1 cellular context compared by ENCODE assay signal in genomic region chr1:31866450-31866801, GRCh38.
TF ChIP-seq lines count a peak whose summit lies in the region.

No MANE protein-coding gene starts in this region.

TF ChIP-seq in GM12878, 131 proteins besides CTCF, POLR2A, EP300 and RAD21:
- TF ChIP-seq, protein P1, sequence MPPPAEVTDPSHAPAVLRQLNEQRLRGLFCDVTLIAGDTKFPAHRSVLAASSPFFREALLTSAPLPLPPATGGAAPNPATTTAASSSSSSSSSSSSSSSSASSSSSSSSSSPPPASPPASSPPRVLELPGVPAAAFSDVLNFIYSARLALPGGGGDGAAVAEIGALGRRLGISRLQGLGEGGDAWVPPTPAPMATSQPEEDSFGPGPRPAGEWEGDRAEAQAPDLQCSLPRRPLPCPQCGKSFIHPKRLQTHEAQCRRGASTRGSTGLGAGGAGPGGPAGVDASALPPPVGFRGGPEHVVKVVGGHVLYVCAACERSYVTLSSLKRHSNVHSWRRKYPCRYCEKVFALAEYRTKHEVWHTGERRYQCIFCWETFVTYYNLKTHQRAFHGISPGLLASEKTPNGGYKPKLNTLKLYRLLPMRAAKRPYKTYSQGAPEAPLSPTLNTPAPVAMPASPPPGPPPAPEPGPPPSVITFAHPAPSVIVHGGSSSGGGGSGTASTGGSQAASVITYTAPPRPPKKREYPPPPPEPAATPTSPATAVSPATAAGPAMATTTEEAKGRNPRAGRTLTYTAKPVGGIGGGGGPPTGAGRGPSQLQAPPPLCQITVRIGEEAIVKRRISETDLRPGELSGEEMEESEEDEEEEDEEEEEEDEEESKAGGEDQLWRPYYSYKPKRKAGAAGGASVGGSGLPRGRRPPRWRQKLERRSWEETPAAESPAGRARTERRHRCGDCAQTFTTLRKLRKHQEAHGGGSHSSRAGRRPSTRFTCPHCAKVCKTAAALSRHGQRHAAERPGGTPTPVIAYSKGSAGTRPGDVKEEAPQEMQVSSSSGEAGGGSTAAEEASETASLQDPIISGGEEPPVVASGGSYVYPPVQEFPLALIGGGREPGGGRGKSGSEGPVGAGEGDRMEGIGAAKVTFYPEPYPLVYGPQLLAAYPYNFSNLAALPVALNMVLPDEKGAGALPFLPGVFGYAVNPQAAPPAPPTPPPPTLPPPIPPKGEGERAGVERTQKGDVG (CRISPR knock-in tag; IDR thresholded peaks at IDR 0.05) = no peak
- TF ChIP-seq PML (IDR thresholded peaks at IDR 0.05; ENCODE audit: low read length) = peak; percentile 45; the same call in 1 of the 2 replicates
- TF ChIP-seq CBX5 (IDR thresholded peaks at IDR 0.05; ENCODE audit: low read depth) = 0 out of 2 replicates have a peak, but pooled peaks have one; percentile 38
- TF ChIP-seq BCL11A (IDR thresholded peaks at IDR 0.05; ENCODE audit: low read depth, low read length) = peak; percentile 94
- peak; percentile 90 for TF ChIP-seq RUNX3 (IDR thresholded peaks at IDR 0.05; ENCODE audit: low read length)
- no peak for TF ChIP-seq KDM1A (IDR thresholded peaks at IDR 0.05; ENCODE audit: borderline replicate concordance)
- peak; percentile 94 for TF ChIP-seq EED (IDR thresholded peaks at IDR 0.05; ENCODE audit: low read depth)
- TF ChIP-seq ZBED1 (IDR thresholded peaks at IDR 0.05; ENCODE audit: borderline replicate concordance) = peak; percentile 88; the same call in 1 of the 2 replicates
- TF ChIP-seq RB1 (IDR thresholded peaks at IDR 0.05; ENCODE audit: borderline replicate concordance) = no peak
- 0 out of 2 replicates have a peak, but pooled peaks have one; percentile 63 for TF ChIP-seq MEF2A (IDR thresholded peaks at IDR 0.05; ENCODE audit: insufficient read depth, low read depth, low read length)
- peak; percentile 95 for TF ChIP-seq IRF4 (IDR thresholded peaks at IDR 0.05; ENCODE audit: low read depth, low read length)
- TF ChIP-seq, protein P2, sequence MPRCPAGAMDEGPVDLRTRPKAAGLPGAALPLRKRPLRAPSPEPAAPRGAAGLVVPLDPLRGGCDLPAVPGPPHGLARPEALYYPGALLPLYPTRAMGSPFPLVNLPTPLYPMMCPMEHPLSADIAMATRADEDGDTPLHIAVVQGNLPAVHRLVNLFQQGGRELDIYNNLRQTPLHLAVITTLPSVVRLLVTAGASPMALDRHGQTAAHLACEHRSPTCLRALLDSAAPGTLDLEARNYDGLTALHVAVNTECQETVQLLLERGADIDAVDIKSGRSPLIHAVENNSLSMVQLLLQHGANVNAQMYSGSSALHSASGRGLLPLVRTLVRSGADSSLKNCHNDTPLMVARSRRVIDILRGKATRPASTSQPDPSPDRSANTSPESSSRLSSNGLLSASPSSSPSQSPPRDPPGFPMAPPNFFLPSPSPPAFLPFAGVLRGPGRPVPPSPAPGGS (IDR thresholded peaks at IDR 0.05; ENCODE audit: borderline replicate concordance, insufficient read depth, low read depth, low read length, poor library complexity, severe bottlenecking) = peak; percentile 33
- TF ChIP-seq SREBF1 (IDR thresholded peaks at IDR 0.05; ENCODE audit: low read length) = peak; percentile 76
- peak; percentile 8; the same call in 1 of the 2 replicates for TF ChIP-seq SPI1 (IDR thresholded peaks at IDR 0.05; ENCODE audit: borderline replicate concordance, insufficient read depth, low read depth, low read length)
- TF ChIP-seq TBL1XR1 (IDR thresholded peaks at IDR 0.05; ENCODE audit: low read depth, low read length) = no peak
- TF ChIP-seq JUNB (IDR thresholded peaks at IDR 0.05) = peak; percentile 97
- no peak for TF ChIP-seq CEBPB (IDR thresholded peaks at IDR 0.05; ENCODE audit: borderline replicate concordance in 1 of 2, low read depth in 2 of 2, low read length in 2 of 2)
- peak; percentile 60; the same call in 1 of the 2 replicates for TF ChIP-seq DPF2 (IDR thresholded peaks at IDR 0.05)
- 0 out of 2 replicates have a peak, but pooled peaks have one; percentile 49 for TF ChIP-seq TCF7 (IDR thresholded peaks at IDR 0.05; ENCODE audit: borderline replicate concordance)
- TF ChIP-seq IKZF2 (IDR thresholded peaks at IDR 0.05) = peak; percentile 69 to 78
- TF ChIP-seq, protein P3, sequence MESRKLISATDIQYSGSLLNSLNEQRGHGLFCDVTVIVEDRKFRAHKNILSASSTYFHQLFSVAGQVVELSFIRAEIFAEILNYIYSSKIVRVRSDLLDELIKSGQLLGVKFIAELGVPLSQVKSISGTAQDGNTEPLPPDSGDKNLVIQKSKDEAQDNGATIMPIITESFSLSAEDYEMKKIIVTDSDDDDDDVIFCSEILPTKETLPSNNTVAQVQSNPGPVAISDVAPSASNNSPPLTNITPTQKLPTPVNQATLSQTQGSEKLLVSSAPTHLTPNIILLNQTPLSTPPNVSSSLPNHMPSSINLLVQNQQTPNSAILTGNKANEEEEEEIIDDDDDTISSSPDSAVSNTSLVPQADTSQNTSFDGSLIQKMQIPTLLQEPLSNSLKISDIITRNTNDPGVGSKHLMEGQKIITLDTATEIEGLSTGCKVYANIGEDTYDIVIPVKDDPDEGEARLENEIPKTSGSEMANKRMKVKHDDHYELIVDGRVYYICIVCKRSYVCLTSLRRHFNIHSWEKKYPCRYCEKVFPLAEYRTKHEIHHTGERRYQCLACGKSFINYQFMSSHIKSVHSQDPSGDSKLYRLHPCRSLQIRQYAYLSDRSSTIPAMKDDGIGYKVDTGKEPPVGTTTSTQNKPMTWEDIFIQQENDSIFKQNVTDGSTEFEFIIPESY (IDR thresholded peaks at IDR 0.05) = no peak
- peak; percentile 93 for TF ChIP-seq ZNF217 (IDR thresholded peaks at IDR 0.05)
- peak; percentile 77; the same call in 1 of the 2 replicates for TF ChIP-seq PAX8 (IDR thresholded peaks at IDR 0.05)
- 0 out of 2 replicates have a peak, but pooled peaks have one; percentile 50 for TF ChIP-seq TCF12 (IDR thresholded peaks at IDR 0.05; ENCODE audit: low read depth, low read length)
- peak; percentile 66; the same call in 1 of the 2 replicates for TF ChIP-seq CREM (IDR thresholded peaks at IDR 0.05; ENCODE audit: low read depth)
- peak; percentile 90; the same call in 1 of the 2 replicates for TF ChIP-seq MTA3 (IDR thresholded peaks at IDR 0.05; ENCODE audit: borderline replicate concordance, low read length)
- TF ChIP-seq IKZF1 (conservative IDR thresholded peaks at IDR 0.05) = 0 out of 2 replicates have a peak, but pooled peaks have one; percentile 42
- TF ChIP-seq NFIC (IDR thresholded peaks at IDR 0.05; ENCODE audit: low read depth, low read length) = peak; percentile 91
- 0 out of 2 replicates have a peak, but pooled peaks have one; percentile 23 for TF ChIP-seq JUND (IDR thresholded peaks at IDR 0.05; ENCODE audit: low read depth, low read length)
- peak; percentile 98 for TF ChIP-seq PAX5 (IDR thresholded peaks at IDR 0.05; ENCODE audit: borderline replicate concordance, low read depth, low read length)
- TF ChIP-seq, protein P4, sequence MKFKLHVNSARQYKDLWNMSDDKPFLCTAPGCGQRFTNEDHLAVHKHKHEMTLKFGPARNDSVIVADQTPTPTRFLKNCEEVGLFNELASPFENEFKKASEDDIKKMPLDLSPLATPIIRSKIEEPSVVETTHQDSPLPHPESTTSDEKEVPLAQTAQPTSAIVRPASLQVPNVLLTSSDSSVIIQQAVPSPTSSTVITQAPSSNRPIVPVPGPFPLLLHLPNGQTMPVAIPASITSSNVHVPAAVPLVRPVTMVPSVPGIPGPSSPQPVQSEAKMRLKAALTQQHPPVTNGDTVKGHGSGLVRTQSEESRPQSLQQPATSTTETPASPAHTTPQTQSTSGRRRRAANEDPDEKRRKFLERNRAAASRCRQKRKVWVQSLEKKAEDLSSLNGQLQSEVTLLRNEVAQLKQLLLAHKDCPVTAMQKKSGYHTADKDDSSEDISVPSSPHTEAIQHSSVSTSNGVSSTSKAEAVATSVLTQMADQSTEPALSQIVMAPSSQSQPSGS (IDR thresholded peaks at IDR 0.05; ENCODE audit: low read length) = peak; percentile 87
- 0 out of 3 replicates have a peak, but pooled peaks have one; percentile 28 for TF ChIP-seq POU2F2 (IDR thresholded peaks at IDR 0.05; ENCODE audit: borderline replicate concordance, low read depth, low read length)
- TF ChIP-seq, protein P5, sequence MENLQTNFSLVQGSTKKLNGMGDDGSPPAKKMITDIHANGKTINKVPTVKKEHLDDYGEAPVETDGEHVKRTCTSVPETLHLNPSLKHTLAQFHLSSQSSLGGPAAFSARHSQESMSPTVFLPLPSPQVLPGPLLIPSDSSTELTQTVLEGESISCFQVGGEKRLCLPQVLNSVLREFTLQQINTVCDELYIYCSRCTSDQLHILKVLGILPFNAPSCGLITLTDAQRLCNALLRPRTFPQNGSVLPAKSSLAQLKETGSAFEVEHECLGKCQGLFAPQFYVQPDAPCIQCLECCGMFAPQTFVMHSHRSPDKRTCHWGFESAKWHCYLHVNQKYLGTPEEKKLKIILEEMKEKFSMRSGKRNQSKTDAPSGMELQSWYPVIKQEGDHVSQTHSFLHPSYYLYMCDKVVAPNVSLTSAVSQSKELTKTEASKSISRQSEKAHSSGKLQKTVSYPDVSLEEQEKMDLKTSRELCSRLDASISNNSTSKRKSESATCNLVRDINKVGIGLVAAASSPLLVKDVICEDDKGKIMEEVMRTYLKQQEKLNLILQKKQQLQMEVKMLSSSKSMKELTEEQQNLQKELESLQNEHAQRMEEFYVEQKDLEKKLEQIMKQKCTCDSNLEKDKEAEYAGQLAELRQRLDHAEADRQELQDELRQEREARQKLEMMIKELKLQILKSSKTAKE (IDR thresholded peaks at IDR 0.05; ENCODE audit: low read depth, poor library complexity, severe bottlenecking) = no peak
- TF ChIP-seq SRF (IDR thresholded peaks at IDR 0.05; ENCODE audit: low read depth in 2 of 2, low read length in 2 of 2) = peak in 1 of 2 experiments; percentile 59; a peak in 1 of 4 replicates
- TF ChIP-seq TARDBP (IDR thresholded peaks at IDR 0.05; ENCODE audit: borderline replicate concordance) = no peak
- peak; percentile 76 for TF ChIP-seq NR2F1 (conservative IDR thresholded peaks at IDR 0.05)
- TF ChIP-seq FOXM1 (IDR thresholded peaks at IDR 0.05; ENCODE audit: low read depth, low read length) = peak; percentile 92
- 0 out of 2 replicates have a peak, but pooled peaks have one; percentile 14 for TF ChIP-seq TCF3 (IDR thresholded peaks at IDR 0.05; ENCODE audit: borderline replicate concordance, insufficient read depth, low read depth, low read length)
